Comparison of ENCODE assay signal across 8 cellular contexts in genomic region chr18:79528846-79529245, GRCh38.
DNase-seq lines count a peak whose midpoint lies in the region; ATAC-seq and TF ChIP-seq lines count a peak whose summit lies in the region.

No MANE protein-coding gene starts in this region.

- H3K27ac ChIP-seq in naive thymus-derived CD4-positive, alpha-beta T cell (ENCODE audit: low read depth, low read length): no peak overlapping the region

- H3K27ac Mint-ChIP-seq in naive thymus-derived CD4-positive, alpha-beta T cell: peak overlapping the region in 6 of 9 donors; percentile 30 to 85 (median 79)
- H3K27ac Mint-ChIP-seq in stimulated activated naive CD8-positive, alpha-beta T cell treated with anti-CD3 and anti-CD28 coated beads, Interleukin-15, amount 100 ng/mL, for 72 hours: no peak overlapping the region

- no peaks in the 10 kb centered on the region for H3K4me1 ChIP-seq in HAP-1
- H3K4me1 ChIP-seq in naive thymus-derived CD4-positive, alpha-beta T cell (ENCODE audit: control insufficient read depth in 2 of 2, insufficient read depth in 2 of 2, low read length in 2 of 2): peaks cover 8 to 21% of the 10 kb centered on the region in 2 donors

- DNase-seq in COLO829 (ENCODE audit: low spot score) (peak; percentile 71), HAP-1 (ENCODE audit: low spot score in 2 of 2) (peak; percentile 31 to 81), NOMO-1 (lab: John Stamatoyannopoulos, UW; ENCODE audit: unreplicated experiment in 2 of 2) (peak; percentile 23 to 24), epithelial cell of proximal tubule (ENCODE audit: low read depth) (peak; percentile 13), cortex of kidney (lab: John Stamatoyannopoulos, UW) (no peak)
- DNase-seq in activated CD8-positive, alpha-beta memory T cell treated with anti-CD3 and anti-CD28 coated beads, Interleukin-2, amount 50 U/mL, for 24 hours (ENCODE audit: extremely low read depth): peak; percentile 31
- peak; percentile 47 to 88 (median 77) for DNase-seq in naive thymus-derived CD4-positive, alpha-beta T cell
- DNase-seq in stimulated activated naive CD8-positive, alpha-beta T cell treated with anti-CD3 and anti-CD28 coated beads, Interleukin-15, amount 100 ng/mL, for 72 hours: peak; percentile 69 to 73

- no peaks in the 10 kb centered on the region for H3K27me3 ChIP-seq in HAP-1 (ENCODE audit: low read depth)
- no peaks in the 10 kb centered on the region for H3K27me3 ChIP-seq in naive thymus-derived CD4-positive, alpha-beta T cell (ENCODE audit: control insufficient read depth in 2 of 2, insufficient read depth in 2 of 2, low read length in 2 of 2)

- H3K9me3 ChIP-seq in HAP-1: no peaks in the 10 kb centered on the region
- H3K9me3 ChIP-seq in naive thymus-derived CD4-positive, alpha-beta T cell (ENCODE audit: control insufficient read depth in 2 of 3, low read length in 3 of 3): no peaks in the 10 kb centered on the region

- H3K4me1 Mint-ChIP-seq in naive thymus-derived CD4-positive, alpha-beta T cell: peaks cover 7 to 49% (median 33%) of the 10 kb centered on the region in 7 donors
- peaks cover 59% of the 10 kb centered on the region for H3K4me1 Mint-ChIP-seq in stimulated activated naive CD8-positive, alpha-beta T cell treated with anti-CD3 and anti-CD28 coated beads, Interleukin-15, amount 100 ng/mL, for 72 hours

- intact Hi-C loops in naive thymus-derived CD4-positive, alpha-beta T cell (cut with micrococcal nuclease): loop anchor here (1.0 to 10.0 kb wide), 5 partner anchors 115 to 578 kb away; partner anchors contain the start of genes ADNP2 (in 1 of the 2), NFATC1 (in 1 of the 2) and SLC66A2 (in 1 of the 2)

- POLR2A ChIA-PET in naive thymus-derived CD4-positive, alpha-beta T cell (lab: Charles Lee): interaction anchor here (1.2 kb wide), 1 partner anchor 9 kb away, joined by 3 read pairs; no protein-coding TSS in a partner anchor

- no peaks in the 10 kb centered on the region; the same call in 1 of the 2 replicates for H3K36me3 ChIP-seq in HAP-1 (replicated peaks)
- peaks cover 0 to 30% (median 13%) of the 10 kb centered on the region in 3 experiments for H3K36me3 ChIP-seq in naive thymus-derived CD4-positive, alpha-beta T cell (ENCODE audit: control insufficient read depth in 2 of 3, insufficient read depth in 3 of 3, low read length in 3 of 3)

- H3K9me3 Mint-ChIP-seq in naive thymus-derived CD4-positive, alpha-beta T cell: no peaks in the 10 kb centered on the region
- no peaks in the 10 kb centered on the region for H3K9me3 Mint-ChIP-seq in stimulated activated naive CD8-positive, alpha-beta T cell treated with anti-CD3 and anti-CD28 coated beads, Interleukin-15, amount 100 ng/mL, for 72 hours

- H3K4me3 ChIP-seq in HAP-1 (no peak overlapping the region), epithelial cell of proximal tubule (ENCODE audit: low read depth, low read length) (no peak overlapping the region)
- no peak overlapping the region for H3K4me3 ChIP-seq in naive thymus-derived CD4-positive, alpha-beta T cell (ENCODE audit: low read length)

- in situ Hi-C loops in HAP-1 (cut with MboI; ENCODE audit: low sequenced_read_pairs): no loop called here

- peak; percentile 94 for TF ChIP-seq CTCF in epithelial cell of proximal tubule (conservative IDR thresholded peaks at IDR 0.05; ENCODE audit: low read depth, low read length)

- peaks cover 3 to 28% (median 13%) of the 10 kb centered on the region in 5 donors for H3K36me3 Mint-ChIP-seq in naive thymus-derived CD4-positive, alpha-beta T cell

- peak overlapping the region in 1 of 10 donors; percentile 6 for H3K4me3 Mint-ChIP-seq in naive thymus-derived CD4-positive, alpha-beta T cell
- no peak overlapping the region for H3K4me3 Mint-ChIP-seq in stimulated activated naive CD8-positive, alpha-beta T cell treated with anti-CD3 and anti-CD28 coated beads, Interleukin-15, amount 100 ng/mL, for 72 hours

- peak; percentile 65 for ATAC-seq in naive thymus-derived CD4-positive, alpha-beta T cell
- ATAC-seq in stimulated activated naive CD8-positive, alpha-beta T cell treated with anti-CD3 and anti-CD28 coated beads, Interleukin-15, amount 100 ng/mL, for 72 hours: no peak

- no peaks in the 10 kb centered on the region for H3K27me3 Mint-ChIP-seq in naive thymus-derived CD4-positive, alpha-beta T cell
- H3K27me3 Mint-ChIP-seq in stimulated activated naive CD8-positive, alpha-beta T cell treated with anti-CD3 and anti-CD28 coated beads, Interleukin-15, amount 100 ng/mL, for 72 hours: peaks cover 12% of the 10 kb centered on the region

- CTCF ChIA-PET in naive thymus-derived CD4-positive, alpha-beta T cell (lab: Charles Lee): interaction anchor here (0.9 to 6.3 kb wide), 5 partner anchors 123 to 149 kb away, joined by 3 to 60 read pairs (median 5); no protein-coding TSS in a partner anchor

Comparison
In these comparisons a context has a peak if more than half of its experiments do, and no peak if none do; other contexts are left out.
1. H3K27ac Mint-ChIP-seq: peak in naive thymus-derived CD4-positive, alpha-beta T cell (6 of 9); none in stimulated activated naive CD8-positive, alpha-beta T cell treated with anti-CD3 and anti-CD28 coated beads, Interleukin-15, amount 100 ng/mL, for 72 hours (0 of 2).